ENCODE assay signal across 16 cellular contexts in genomic region chr10:124029559-124029958, GRCh38.
DNase-seq lines count a peak whose midpoint lies in the region; ATAC-seq and TF ChIP-seq lines count a peak whose summit lies in the region.
"Had no signal": no experiment of that assay in that cellular context is flagged by ENCODE, and none has a peak within 500 bp of the region (broad histone marks: within the 10 kb centered on the region; RNA-seq: fewer than 3 reads in every experiment).

No MANE protein-coding gene starts in this region.

- peaks cover 8% of the 10 kb centered on the region for H3K36me3 Mint-ChIP-seq in brain

- H3K4me1 Mint-ChIP-seq in brain: peaks cover 30% of the 10 kb centered on the region

- peak overlapping the region in 3 of 5 experiments; percentile 67 to 98 (median 78) for H3K27ac Mint-ChIP-seq in brain
- H3K27ac Mint-ChIP-seq: CD4-positive, alpha-beta T cell; GM23338 had no signal

- no peaks in the 10 kb centered on the region for H3F3A ChIP-seq in SK-N-SH (replicated peaks; ENCODE audit: insufficient read depth)

- ATAC-seq in left lobe of liver (peak; percentile 34), GM18520 (IDR thresholded peaks at IDR 0.05; ENCODE audit: unreplicated experiment) (no peak)
- ATAC-seq: GM12878, GM23338 had no signal

- H3K9me3 ChIP-seq in neutrophil (no peaks in the 10 kb centered on the region), SK-N-SH (no peaks in the 10 kb centered on the region)
- H3K9me3 ChIP-seq: BLaER1 treated with 17β-estradiol and CSF1 and Interleukin-3, amounts not matched to agents 10 nM and 100 nM had no signal

- H3K4me2 ChIP-seq in SK-N-SH: no peak overlapping the region
- H3K4me2 ChIP-seq: BLaER1 treated with 17β-estradiol and CSF1 and Interleukin-3, amounts not matched to agents 10 nM and 100 nM; GM23338 had no signal

- POLR2A ChIA-PET in SK-N-SH (lab: Yijun Ruan, JAX): no interaction called here

- H3K4me3 Mint-ChIP-seq in brain: no peak overlapping the region
- H3K4me3 Mint-ChIP-seq: CD4-positive, alpha-beta T cell; GM23338 had no signal

- no peak for TF ChIP-seq CTCF in brain (conservative IDR thresholded peaks at IDR 0.05)
- no peak for TF ChIP-seq CTCF in neutrophil (IDR thresholded peaks at IDR 0.05)
- TF ChIP-seq CTCF in SK-N-SH (IDR thresholded peaks at IDR 0.05): no peak

- 59% methylated on average over 10 of the region's 12 CpGs for WGBS in SK-N-SH (ENCODE audit: low lambda C conversion rate)

- H3K36me3 ChIP-seq in neutrophil (peaks cover 99% of the 10 kb centered on the region), SK-N-SH (replicated peaks in 1 of 2; ENCODE audit: control insufficient read depth in 1 of 2, insufficient read depth in 2 of 2, low read length in 1 of 2) (no peaks in the 10 kb centered on the region)

- H2AFZ ChIP-seq in SK-N-SH (ENCODE audit: low read depth): no peak overlapping the region
- H2AFZ ChIP-seq: GM23338 had no signal

- no peaks in the 10 kb centered on the region for H3K79me2 ChIP-seq in SK-N-SH (ENCODE audit: insufficient read depth)

- H3K27me3 Mint-ChIP-seq in brain: peaks cover 3% of the 10 kb centered on the region
- H3K27me3 Mint-ChIP-seq: CD4-positive, alpha-beta T cell had no signal

- H3K9ac ChIP-seq in SK-N-SH: no peak overlapping the region

- no peaks in the 10 kb centered on the region for H3K9me3 Mint-ChIP-seq in brain
- H3K9me3 Mint-ChIP-seq: CD4-positive, alpha-beta T cell; GM23338 had no signal

- CTCF ChIA-PET in SK-N-SH (lab: Yijun Ruan, JAX): interaction anchor here (1.4 to 1.9 kb wide), 2 partner anchors 11 to 359 kb away, joined by 3 to 8 read pairs; no protein-coding TSS in a partner anchor

- H3K4me1 ChIP-seq in neutrophil (ENCODE audit: control insufficient read depth in 1 of 2, insufficient read depth in 1 of 2, low read depth in 1 of 2, low read length in 1 of 2) (peaks cover 29 to 30% of the 10 kb centered on the region in 2 experiments), SK-N-SH (ENCODE audit: control insufficient read depth in 1 of 2, insufficient read depth in 2 of 2, low read depth in 1 of 2, low read length in 1 of 2) (peaks cover 0 to 2% of the 10 kb centered on the region in 2 experiments; a peak in 1 of 4 replicates)

- no peak for TF ChIP-seq EP300 in SK-N-SH (IDR thresholded peaks at IDR 0.05; ENCODE audit: borderline replicate concordance in 1 of 2, low read depth in 1 of 2, low read length in 1 of 2)

- H4K20me1 ChIP-seq in SK-N-SH (ENCODE audit: insufficient read depth): no peaks in the 10 kb centered on the region

- H3K4me3 ChIP-seq in neutrophil (ENCODE audit: low read depth in 1 of 2, low read length in 1 of 2) (no peak overlapping the region), SK-N-SH (ENCODE audit: low read depth in 2 of 2, low read length in 1 of 2) (no peak overlapping the region)
- H3K4me3 ChIP-seq: BLaER1 treated with 17β-estradiol and CSF1 and Interleukin-3, amounts not matched to agents 10 nM and 100 nM; GM12878; GM23338 had no signal

- H3K27me3 ChIP-seq in neutrophil: no peaks in the 10 kb centered on the region
- H3K27me3 ChIP-seq in SK-N-SH (ENCODE audit: insufficient read depth): no peaks in the 10 kb centered on the region
- H3K27me3 ChIP-seq: BLaER1 treated with 17β-estradiol and CSF1 and Interleukin-3, amounts not matched to agents 10 nM and 100 nM had no signal

- no peak for TF ChIP-seq RAD21 in SK-N-SH (IDR thresholded peaks at IDR 0.05; ENCODE audit: low read length)

- peak overlapping the region; percentile 52 for H3K27ac ChIP-seq in neutrophil
- H3K27ac ChIP-seq in temporal lobe (ENCODE audit: low read depth, low read length): peak overlapping the region; percentile 33
- H3K27ac ChIP-seq in SK-N-SH (ENCODE audit: low read depth in 2 of 2, low read length in 1 of 2): no peak overlapping the region
- H3K27ac ChIP-seq: 22Rv1, HL-60 had no signal

- H3K9me2 ChIP-seq in SK-N-SH: no peaks in the 10 kb centered on the region

- DNase-seq in left lobe of liver (ENCODE audit: low spot score): no peak
- no peak for DNase-seq in COLO668 (lab: John Stamatoyannopoulos, UW; ENCODE audit: unreplicated experiment)
- no peak for DNase-seq in SK-N-SH
- DNase-seq: AML-193; CD4-positive, alpha-beta T cell; DMS79; H7 had no signal

TF ChIP-seq in SK-N-SH, 30 proteins besides CTCF, POLR2A, EP300 and RAD21:
- TF ChIP-seq CHD2 (IDR thresholded peaks at IDR 0.05; ENCODE audit: low read length, partially characterized antibody): no peak
- no peak for TF ChIP-seq POLR2AphosphoS5 (IDR thresholded peaks at IDR 0.05; ENCODE audit: low read depth, low read length)
- TF ChIP-seq RXRA (IDR thresholded peaks at IDR 0.05; ENCODE audit: borderline replicate concordance, low read depth): no peak
- no peak for TF ChIP-seq ELF1 (IDR thresholded peaks at IDR 0.05)
- TF ChIP-seq JUND (IDR thresholded peaks at IDR 0.05): no peak
- TF ChIP-seq ZBTB33 (IDR thresholded peaks at IDR 0.05; ENCODE audit: borderline replicate concordance, low read depth): no peak
- no peak for TF ChIP-seq TAF1 (IDR thresholded peaks at IDR 0.05; ENCODE audit: borderline replicate concordance, low read depth, low read length)
- TF ChIP-seq TCF12 (IDR thresholded peaks at IDR 0.05): no peak
- TF ChIP-seq RFX5 (IDR thresholded peaks at IDR 0.05; ENCODE audit: low read length): no peak
- TF ChIP-seq USF2 (IDR thresholded peaks at IDR 0.05; ENCODE audit: borderline replicate concordance, low read depth, low read length): no peak
- TF ChIP-seq RCOR1 (IDR thresholded peaks at IDR 0.05; ENCODE audit: low read length): no peak
- TF ChIP-seq SIN3A (IDR thresholded peaks at IDR 0.05; ENCODE audit: borderline replicate concordance, low read depth, low read length): no peak
- no peak for TF ChIP-seq NFIC (IDR thresholded peaks at IDR 0.05; ENCODE audit: borderline replicate concordance)
- no peak for TF ChIP-seq TEAD4 (IDR thresholded peaks at IDR 0.05; ENCODE audit: borderline replicate concordance, insufficient read depth)
- no peak for TF ChIP-seq GABPA (IDR thresholded peaks at IDR 0.05; ENCODE audit: low read depth)
- TF ChIP-seq YY1 (IDR thresholded peaks at IDR 0.05; ENCODE audit: low read depth): no peak
- no peak for TF ChIP-seq SMC3 (IDR thresholded peaks at IDR 0.05; ENCODE audit: low read depth, low read length)

Comparison
In these comparisons a context has a peak if more than half of its experiments do, and no peak if none do; other contexts are left out.
1. H3K27ac ChIP-seq: peak in neutrophil (single experiment) and temporal lobe (single experiment); none in SK-N-SH (0 of 2).